Comparison of ENCODE assay signal across 1 cellular context in genomic region chr19:9673912-9674668, GRCh38.
TF ChIP-seq lines count a peak whose summit lies in the region.

No MANE protein-coding gene starts in this region.

TF ChIP-seq in K562, 482 proteins besides CTCF, POLR2A, EP300 and RAD21 (continued from another document and continues in another):
- TF ChIP-seq ETV6 (IDR thresholded peaks at IDR 0.05; ENCODE audit: borderline replicate concordance in 1 of 2, low read depth in 2 of 2, low read length in 1 of 2): no peak
- peak; percentile 66; the same call in 1 of the 2 replicates for TF ChIP-seq ETV6 (CRISPR knock-in tag; IDR thresholded peaks at IDR 0.05; ENCODE audit: borderline replicate concordance)
- no peak for TF ChIP-seq PTTG1 (tag; IDR thresholded peaks at IDR 0.05; ENCODE audit: low read depth)
- no peak for TF ChIP-seq MED1 (CRISPR knock-in tag; IDR thresholded peaks at IDR 0.05; ENCODE audit: borderline replicate concordance)
- no peak for TF ChIP-seq BRD9 (IDR thresholded peaks at IDR 0.05; ENCODE audit: low read depth, partially characterized antibody)
- no peak for TF ChIP-seq PTRF (tag; IDR thresholded peaks at IDR 0.05)
- TF ChIP-seq MYNN (IDR thresholded peaks at IDR 0.05): no peak
- TF ChIP-seq MYNN (CRISPR knock-in tag; IDR thresholded peaks at IDR 0.05): no peak
- TF ChIP-seq MCM7 (IDR thresholded peaks at IDR 0.05): no peak
- no peak for TF ChIP-seq ESRRB (CRISPR knock-in tag; IDR thresholded peaks at IDR 0.05; ENCODE audit: borderline replicate concordance)
- no peak for TF ChIP-seq SFPQ (IDR thresholded peaks at IDR 0.05; ENCODE audit: low read depth, low read length)
- TF ChIP-seq IFI16 (CRISPR knock-in tag; IDR thresholded peaks at IDR 0.05): no peak
- TF ChIP-seq ZBTB49 (CRISPR knock-in tag; IDR thresholded peaks at IDR 0.05; ENCODE audit: borderline replicate concordance): no peak
- TF ChIP-seq HDAC2 (IDR thresholded peaks at IDR 0.05): no peak
- TF ChIP-seq SUPT5H (IDR thresholded peaks at IDR 0.05): no peak
- no peak for TF ChIP-seq RUNX1 (IDR thresholded peaks at IDR 0.05; ENCODE audit: low read depth)
- no peak for TF ChIP-seq MAX (CRISPR knock-in tag; IDR thresholded peaks at IDR 0.05)
- no peak for TF ChIP-seq STAT6 (CRISPR knock-in tag; IDR thresholded peaks at IDR 0.05)
- TF ChIP-seq FOXA3 (CRISPR knock-in tag; conservative IDR thresholded peaks at IDR 0.05 in 1 of 2, IDR thresholded peaks at IDR 0.05 in 1 of 2): peak in 1 of 2 experiments; percentile 10; a peak in 1 of 4 replicates
- no peak for TF ChIP-seq ZSCAN32 (CRISPR knock-in tag; IDR thresholded peaks at IDR 0.05)
- no peak for TF ChIP-seq ETV1 (tag; conservative IDR thresholded peaks at IDR 0.05; ENCODE audit: low read depth)
- TF ChIP-seq, protein P1, sequence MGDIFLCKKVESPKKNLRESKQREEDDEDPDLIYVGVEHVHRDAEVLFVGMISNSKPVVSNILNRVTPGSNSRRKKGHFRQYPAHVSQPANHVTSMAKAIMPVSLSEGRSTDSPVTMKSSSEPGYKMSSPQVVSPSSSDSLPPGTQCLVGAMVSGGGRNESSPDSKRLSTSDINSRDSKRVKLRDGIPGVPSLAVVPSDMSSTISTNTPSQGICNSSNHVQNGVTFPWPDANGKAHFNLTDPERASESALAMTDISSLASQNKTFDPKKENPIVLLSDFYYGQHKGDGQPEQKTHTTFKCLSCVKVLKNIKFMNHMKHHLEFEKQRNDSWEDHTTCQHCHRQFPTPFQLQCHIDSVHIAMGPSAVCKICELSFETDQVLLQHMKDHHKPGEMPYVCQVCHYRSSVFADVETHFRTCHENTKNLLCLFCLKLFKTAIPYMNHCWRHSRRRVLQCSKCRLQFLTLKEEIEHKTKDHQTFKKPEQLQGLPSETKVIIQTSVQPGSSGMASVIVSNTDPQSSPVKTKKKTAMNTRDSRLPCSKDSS (IDR thresholded peaks at IDR 0.05; ENCODE audit: low read depth, partially characterized antibody): peak; percentile 100
- no peak for TF ChIP-seq FOXJ2 (tag; IDR thresholded peaks at IDR 0.05)
- no peak for TF ChIP-seq DIDO1 (tag; IDR thresholded peaks at IDR 0.05; ENCODE audit: low read depth)
- peak; percentile 53; the same call in 1 of the 2 replicates for TF ChIP-seq CEBPG (CRISPR knock-in tag; IDR thresholded peaks at IDR 0.05)
- TF ChIP-seq CEBPG (tag; conservative IDR thresholded peaks at IDR 0.05 in 1 of 2, IDR thresholded peaks at IDR 0.05 in 1 of 2): peak in 1 of 2 experiments; percentile 50; a peak in 2 of 4 replicates
- no peak for TF ChIP-seq NUFIP1 (IDR thresholded peaks at IDR 0.05; ENCODE audit: partially characterized antibody)
- TF ChIP-seq NONO (IDR thresholded peaks at IDR 0.05; ENCODE audit: low read depth in 2 of 2, low read length in 1 of 2): no peak
- no peak for TF ChIP-seq SMARCE1 (IDR thresholded peaks at IDR 0.05)
- no peak for TF ChIP-seq ZNF583 (CRISPR knock-in tag; IDR thresholded peaks at IDR 0.05)
- TF ChIP-seq ARID1B (IDR thresholded peaks at IDR 0.05): no peak
- TF ChIP-seq ZNF318 (IDR thresholded peaks at IDR 0.05; ENCODE audit: borderline replicate concordance in 1 of 2, low read depth in 1 of 2): peak in 1 of 2 experiments; percentile 45; a peak in 1 of 4 replicates
- TF ChIP-seq ZNF408 (CRISPR knock-in tag; IDR thresholded peaks at IDR 0.05; ENCODE audit: low read depth): no peak
- TF ChIP-seq, protein P2, sequence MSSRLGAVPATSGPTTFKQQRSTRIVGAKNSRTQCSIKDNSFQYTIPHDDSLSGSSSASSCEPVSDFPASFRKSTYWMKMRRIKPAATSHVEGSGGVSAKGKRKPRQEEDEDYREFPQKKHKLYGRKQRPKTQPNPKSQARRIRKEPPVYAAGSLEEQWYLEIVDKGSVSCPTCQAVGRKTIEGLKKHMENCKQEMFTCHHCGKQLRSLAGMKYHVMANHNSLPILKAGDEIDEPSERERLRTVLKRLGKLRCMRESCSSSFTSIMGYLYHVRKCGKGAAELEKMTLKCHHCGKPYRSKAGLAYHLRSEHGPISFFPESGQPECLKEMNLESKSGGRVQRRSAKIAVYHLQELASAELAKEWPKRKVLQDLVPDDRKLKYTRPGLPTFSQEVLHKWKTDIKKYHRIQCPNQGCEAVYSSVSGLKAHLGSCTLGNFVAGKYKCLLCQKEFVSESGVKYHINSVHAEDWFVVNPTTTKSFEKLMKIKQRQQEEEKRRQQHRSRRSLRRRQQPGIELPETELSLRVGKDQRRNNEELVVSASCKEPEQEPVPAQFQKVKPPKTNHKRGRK (tag; IDR thresholded peaks at IDR 0.05): 0 out of 2 replicates have a peak, but pooled peaks have one; percentile 16
- TF ChIP-seq, protein P3, sequence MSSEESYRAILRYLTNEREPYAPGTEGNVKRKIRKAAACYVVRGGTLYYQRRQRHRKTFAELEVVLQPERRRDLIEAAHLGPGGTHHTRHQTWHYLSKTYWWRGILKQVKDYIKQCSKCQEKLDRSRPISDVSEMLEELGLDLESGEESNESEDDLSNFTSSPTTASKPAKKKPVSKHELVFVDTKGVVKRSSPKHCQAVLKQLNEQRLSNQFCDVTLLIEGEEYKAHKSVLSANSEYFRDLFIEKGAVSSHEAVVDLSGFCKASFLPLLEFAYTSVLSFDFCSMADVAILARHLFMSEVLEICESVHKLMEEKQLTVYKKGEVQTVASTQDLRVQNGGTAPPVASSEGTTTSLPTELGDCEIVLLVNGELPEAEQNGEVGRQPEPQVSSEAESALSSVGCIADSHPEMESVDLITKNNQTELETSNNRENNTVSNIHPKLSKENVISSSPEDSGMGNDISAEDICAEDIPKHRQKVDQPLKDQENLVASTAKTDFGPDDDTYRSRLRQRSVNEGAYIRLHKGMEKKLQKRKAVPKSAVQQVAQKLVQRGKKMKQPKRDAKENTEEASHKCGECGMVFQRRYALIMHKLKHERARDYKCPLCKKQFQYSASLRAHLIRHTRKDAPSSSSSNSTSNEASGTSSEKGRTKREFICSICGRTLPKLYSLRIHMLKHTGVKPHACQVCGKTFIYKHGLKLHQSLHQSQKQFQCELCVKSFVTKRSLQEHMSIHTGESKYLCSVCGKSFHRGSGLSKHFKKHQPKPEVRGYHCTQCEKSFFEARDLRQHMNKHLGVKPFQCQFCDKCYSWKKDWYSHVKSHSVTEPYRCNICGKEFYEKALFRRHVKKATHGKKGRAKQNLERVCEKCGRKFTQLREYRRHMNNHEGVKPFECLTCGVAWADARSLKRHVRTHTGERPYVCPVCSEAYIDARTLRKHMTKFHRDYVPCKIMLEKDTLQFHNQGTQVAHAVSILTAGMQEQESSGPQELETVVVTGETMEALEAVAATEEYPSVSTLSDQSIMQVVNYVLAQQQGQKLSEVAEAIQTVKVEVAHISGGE (CRISPR knock-in tag; IDR thresholded peaks at IDR 0.05): no peak
- no peak for TF ChIP-seq HMG20A (CRISPR knock-in tag; conservative IDR thresholded peaks at IDR 0.05)
- TF ChIP-seq ESRRA (IDR thresholded peaks at IDR 0.05; ENCODE audit: borderline replicate concordance, low read depth): no peak
